ENCODE assay signal across 9 cellular contexts in the genomic region with DNA sequence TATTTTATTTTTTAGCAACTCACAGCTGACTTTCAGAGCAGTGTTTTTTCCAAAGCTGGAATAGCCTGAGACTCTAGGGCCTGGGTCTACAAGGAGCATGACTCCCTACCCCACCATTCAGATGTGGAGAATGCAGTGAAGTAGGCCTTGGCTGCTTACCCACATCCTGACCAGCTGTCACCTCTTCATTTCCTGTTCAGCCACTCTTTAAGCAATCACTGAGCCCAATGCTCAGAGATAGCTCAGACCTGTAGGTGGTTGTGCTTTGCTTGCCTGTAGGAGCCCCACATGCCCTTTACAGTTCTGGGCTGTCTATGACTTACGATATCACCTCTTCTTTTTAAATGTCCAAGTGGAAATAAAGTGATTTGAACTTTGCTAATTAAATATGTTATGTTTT.
DNase-seq lines count a peak whose midpoint lies in the region; ATAC-seq, FAIRE-seq and TF ChIP-seq lines count a peak whose summit lies in the region.
"Had no signal": no experiment of that assay in that cellular context is flagged by ENCODE, and none has a peak within 500 bp of the region (broad histone marks: within the 10 kb centered on the region; RNA-seq: fewer than 3 reads in every experiment).

No MANE protein-coding gene starts in this region.

- H3K9me3 Mint-ChIP-seq in activated naive CD4-positive, alpha-beta T cell treated with anti-CD3 and anti-CD28 coated beads, Interleukin-2, amount 50 U/mL, for 72 hours = peaks cover 0 to 4% of the 10 kb centered on the region in 2 donors
- no peaks in the 10 kb centered on the region for H3K9me3 Mint-ChIP-seq in T-helper 1 cell treated with Interleukin-12 subunit alpha and Interleukin-12 subunit beta and Interleukin-4 antibody, amounts not matched to agents 30 μg/mL and 1 μg/mL, for 36 hours
- H3K9me3 Mint-ChIP-seq: nephron had no signal

- DNase-seq in activated naive CD4-positive, alpha-beta T cell treated with anti-CD3 and anti-CD28 coated beads, Interleukin-2, amount 50 U/mL, for 72 hours (ENCODE audit: low spot score in 2 of 2) = no peak
- DNase-seq in activated naive CD4-positive, alpha-beta T cell (lab: John Stamatoyannopoulos, UW) = no peak
- DNase-seq in small intestine (peak; percentile 25), NCI-H446 treated with DMSO at 0.1 percent for 48 hours (lab: John Stamatoyannopoulos, UW) (no peak), T1000 (lab: John Stamatoyannopoulos, UW) (no peak), esophagus muscularis mucosa (ENCODE audit: extremely low spot score) (no peak)

- no peak overlapping the region for H3K4me3 ChIP-seq in small intestine (ENCODE audit: low read depth in 1 of 2, low read length in 2 of 2)
- H3K4me3 ChIP-seq in esophagus muscularis mucosa = no peak overlapping the region

- H3K27ac ChIP-seq in small intestine (ENCODE audit: low read depth in 1 of 2, low read length in 1 of 2) (no peak overlapping the region), esophagus muscularis mucosa (replicated peaks in 1 of 4) (no peak overlapping the region)

- H3K27me3 ChIP-seq in small intestine (ENCODE audit: control insufficient read depth in 2 of 2, insufficient read depth in 2 of 2, low read length in 2 of 2) = no peaks in the 10 kb centered on the region
- H3K27me3 ChIP-seq in esophagus muscularis mucosa = no peaks in the 10 kb centered on the region

- H3K4me1 Mint-ChIP-seq in T-helper 1 cell treated with Interleukin-12 subunit alpha and Interleukin-12 subunit beta and Interleukin-4 antibody, amounts not matched to agents 30 μg/mL and 1 μg/mL, for 36 hours (ENCODE audit: low read depth) = peaks cover 4% of the 10 kb centered on the region
- H3K4me1 Mint-ChIP-seq: nephron had no signal

- no peaks in the 10 kb centered on the region for H3K36me3 Mint-ChIP-seq in activated naive CD4-positive, alpha-beta T cell treated with anti-CD3 and anti-CD28 coated beads, Interleukin-2, amount 50 U/mL, for 72 hours
- H3K36me3 Mint-ChIP-seq in T-helper 1 cell treated with Interleukin-12 subunit alpha and Interleukin-12 subunit beta and Interleukin-4 antibody, amounts not matched to agents 30 μg/mL and 1 μg/mL, for 36 hours (ENCODE audit: low read depth) = no peaks in the 10 kb centered on the region

- H3K27me3 Mint-ChIP-seq in T-helper 1 cell treated with Interleukin-12 subunit alpha and Interleukin-12 subunit beta and Interleukin-4 antibody, amounts not matched to agents 30 μg/mL and 1 μg/mL, for 36 hours (ENCODE audit: low read depth) = no peaks in the 10 kb centered on the region

- TF ChIP-seq EP300 in esophagus muscularis mucosa (IDR thresholded peaks at IDR 0.05) = no peak

- H3K9me3 ChIP-seq in small intestine (ENCODE audit: control insufficient read depth, low read depth) (no peaks in the 10 kb centered on the region), esophagus muscularis mucosa (no peaks in the 10 kb centered on the region)

- no peak overlapping the region for H3K27ac Mint-ChIP-seq in activated naive CD4-positive, alpha-beta T cell treated with anti-CD3 and anti-CD28 coated beads, Interleukin-2, amount 50 U/mL, for 72 hours
- peak overlapping the region; percentile 39 for H3K27ac Mint-ChIP-seq in T-helper 1 cell treated with Interleukin-12 subunit alpha and Interleukin-12 subunit beta and Interleukin-4 antibody, amounts not matched to agents 30 μg/mL and 1 μg/mL, for 36 hours
- H3K27ac Mint-ChIP-seq: nephron had no signal

- no peaks in the 10 kb centered on the region for H3K4me1 ChIP-seq in small intestine (ENCODE audit: control insufficient read depth in 2 of 2, insufficient read depth in 1 of 2, low read depth in 1 of 2, low read length in 1 of 2)
- no peaks in the 10 kb centered on the region for H3K4me1 ChIP-seq in esophagus muscularis mucosa

- WGBS in small intestine, 3 donors = 65 to 89% (median 83%) methylated on average over 1 of the region's 1 CpG
- 40% methylated on average over 1 of the region's 1 CpG for WGBS in esophagus muscularis mucosa

- TF ChIP-seq CTCF in esophagus muscularis mucosa (IDR thresholded peaks at IDR 0.05) = no peak

- peak; percentile 58 to 91 for ATAC-seq in activated naive CD4-positive, alpha-beta T cell treated with anti-CD3 and anti-CD28 coated beads, Interleukin-2, amount 50 U/mL, for 72 hours
- peak; percentile 94 for ATAC-seq in HG02943 (IDR thresholded peaks at IDR 0.05; ENCODE audit: low read depth, unreplicated experiment)

- no peak for TF ChIP-seq POLR2A in esophagus muscularis mucosa (IDR thresholded peaks at IDR 0.05; ENCODE audit: low read depth)

- H3K36me3 ChIP-seq in small intestine (ENCODE audit: control insufficient read depth in 2 of 2, insufficient read depth in 2 of 2, low read length in 2 of 2) (no peaks in the 10 kb centered on the region), esophagus muscularis mucosa (peaks cover 0 to 21% (median 2%) of the 10 kb centered on the region in 4 donors)

- intact Hi-C loops in esophagus muscularis mucosa (cut with DNase I) = no loop called here

- FAIRE-seq in small intestine (lab: Jason Lieb, UNC) = no peak

- H3K4me3 Mint-ChIP-seq in T-helper 1 cell treated with Interleukin-12 subunit alpha and Interleukin-12 subunit beta and Interleukin-4 antibody, amounts not matched to agents 30 μg/mL and 1 μg/mL, for 36 hours = no peak overlapping the region
- H3K4me3 Mint-ChIP-seq: nephron had no signal
